ENCODE assay signal across 1 cellular context in genomic region chr7:139046143-139046542, GRCh38.
TF ChIP-seq lines count a peak whose summit lies in the region.

No MANE protein-coding gene starts in this region.

TF ChIP-seq in endothelial cell of umbilical vein, 7 proteins besides CTCF, POLR2A, EP300 and RAD21 (continued from another document):
- no peak for TF ChIP-seq EZH2 (IDR thresholded peaks at IDR 0.05; ENCODE audit: borderline replicate concordance, low read depth, low read length, severe bottlenecking)
- no peak for TF ChIP-seq POLR2AphosphoS5 (IDR thresholded peaks at IDR 0.05; ENCODE audit: insufficient read depth, low read depth, low read length)
- TF ChIP-seq MYC (IDR thresholded peaks at IDR 0.05; ENCODE audit: low read depth, low read length) = no peak
- no peak for TF ChIP-seq FOS (IDR thresholded peaks at IDR 0.05; ENCODE audit: borderline replicate concordance, insufficient read depth, low read length)
- TF ChIP-seq GATA2 (IDR thresholded peaks at IDR 0.05; ENCODE audit: insufficient read depth, insufficient read length, low read depth, low read length) = no peak
